ENCODE assay signal across 11 cellular contexts in the genomic region with DNA sequence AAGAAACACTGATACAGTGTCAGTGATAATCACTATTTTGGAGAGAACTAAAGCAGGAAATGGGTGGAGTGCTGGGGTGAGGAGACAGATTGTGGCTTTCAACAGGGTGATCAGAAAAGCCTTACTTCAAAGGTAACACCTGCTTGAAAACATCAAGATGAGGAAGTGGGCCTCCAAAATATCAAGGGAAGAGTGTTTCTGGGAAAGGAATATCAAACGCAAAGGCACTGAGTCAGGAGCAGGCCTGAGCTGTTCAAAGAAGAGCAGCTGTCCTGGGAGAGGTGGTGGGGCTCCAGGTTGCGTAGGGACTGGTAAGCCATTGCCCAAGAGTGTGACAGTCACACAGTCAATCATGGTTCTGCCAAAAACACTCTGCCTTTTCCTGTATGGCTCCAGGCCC. TPM values are rescaled to one million over a fixed set of nuclear protein-coding genes. Genes with fewer than 3 reads are reported as not detected.
DNase-seq lines count a peak whose midpoint lies in the region; ATAC-seq, FAIRE-seq and TF ChIP-seq lines count a peak whose summit lies in the region.
"Had no signal": no experiment of that assay in that cellular context is flagged by ENCODE, and none has a peak within 500 bp of the region (broad histone marks: within the 10 kb centered on the region; RNA-seq: fewer than 3 reads in every experiment).

No MANE protein-coding gene starts in this region.

- CTCF ChIA-PET in Caco-2 (lab: Charles Lee): no interaction called here

- no peaks in the 10 kb centered on the region for H3K9me3 Mint-ChIP-seq in activated naive CD4-positive, alpha-beta T cell treated with anti-CD3 and anti-CD28 coated beads, Interleukin-2, amount 50 U/mL, for 24 hours
- H3K9me3 Mint-ChIP-seq in Caco-2 (ENCODE audit: unreplicated experiment): no peaks in the 10 kb centered on the region

- H3K4me3 Mint-ChIP-seq in activated naive CD4-positive, alpha-beta T cell treated with anti-CD3 and anti-CD28 coated beads, Interleukin-2, amount 50 U/mL, for 24 hours: peak overlapping the region; percentile 59
- H3K4me3 Mint-ChIP-seq in Caco-2 (ENCODE audit: unreplicated experiment): no peak overlapping the region

- peak; percentile 33 for FAIRE-seq in GM18507 (lab: Jason Lieb, UNC)

- no peaks in the 10 kb centered on the region for H3K27me3 ChIP-seq in skeletal muscle tissue (ENCODE audit: control insufficient read depth in 3 of 3, insufficient read depth in 3 of 3, low read length in 3 of 3)
- no peaks in the 10 kb centered on the region for H3K27me3 ChIP-seq in Caco-2 (replicated peaks; ENCODE audit: control insufficient read depth, insufficient read depth, low read length)

- H3K27me3 Mint-ChIP-seq in activated naive CD4-positive, alpha-beta T cell treated with anti-CD3 and anti-CD28 coated beads, Interleukin-2, amount 50 U/mL, for 24 hours: no peaks in the 10 kb centered on the region
- H3K27me3 Mint-ChIP-seq in Caco-2 (ENCODE audit: insufficient read depth, unreplicated experiment): no peaks in the 10 kb centered on the region

- BruUV-seq in Caco-2 (replicated peaks; lab: Mats Ljungman, UMichigan): no TSS peak

- H3K36me3 ChIP-seq in skeletal muscle tissue (ENCODE audit: control insufficient read depth in 3 of 3, insufficient read depth in 3 of 3, low read length in 3 of 3) (no peaks in the 10 kb centered on the region), Caco-2 (ENCODE audit: control insufficient read depth, insufficient read depth, low read length) (no peaks in the 10 kb centered on the region)

- peaks cover 5 to 7% (median 6%) of the 10 kb centered on the region in 3 donors for H3K4me1 ChIP-seq in skeletal muscle tissue (ENCODE audit: control insufficient read depth in 3 of 3, insufficient read depth in 3 of 3, low read length in 3 of 3)
- H3K4me1 ChIP-seq in Caco-2: peaks cover 38% of the 10 kb centered on the region

- intact Hi-C loops in Caco-2 (cut with micrococcal nuclease; ENCODE audit: unreplicated experiment): no loop called here

- ATAC-seq in activated CD4-positive, CD25-positive, alpha-beta regulatory T cell treated with anti-CD3 and anti-CD28 coated beads, Interleukin-2, amount 50 U/mL, for 24 hours: peak; percentile 65 to 70
- ATAC-seq in GM21825 (IDR thresholded peaks at IDR 0.05; ENCODE audit: unreplicated experiment) (no peak), GM18868 (IDR thresholded peaks at IDR 0.05; ENCODE audit: unreplicated experiment) (no peak)
- ATAC-seq: Panc1 had no signal

- POLR2A ChIA-PET in Caco-2 (lab: Charles Lee): no interaction called here

- H3K27ac Mint-ChIP-seq in activated naive CD4-positive, alpha-beta T cell treated with anti-CD3 and anti-CD28 coated beads, Interleukin-2, amount 50 U/mL, for 24 hours: peak overlapping the region; percentile 98
- H3K27ac Mint-ChIP-seq in Caco-2 (ENCODE audit: unreplicated experiment): no peak overlapping the region

- H3K36me3 Mint-ChIP-seq in activated naive CD4-positive, alpha-beta T cell treated with anti-CD3 and anti-CD28 coated beads, Interleukin-2, amount 50 U/mL, for 24 hours: no peaks in the 10 kb centered on the region
- no peaks in the 10 kb centered on the region for H3K36me3 Mint-ChIP-seq in Caco-2 (ENCODE audit: insufficient read depth, unreplicated experiment)

- no peak overlapping the region for H3K9ac ChIP-seq in skeletal muscle tissue (ENCODE audit: low read depth in 1 of 3, low read length in 3 of 3)

- H3K9me3 ChIP-seq in skeletal muscle tissue (ENCODE audit: control insufficient read depth in 3 of 3, low read length in 3 of 3) (no peaks in the 10 kb centered on the region), Caco-2 (no peaks in the 10 kb centered on the region)

- peaks cover 95% of the 10 kb centered on the region for H3K4me1 Mint-ChIP-seq in activated naive CD4-positive, alpha-beta T cell treated with anti-CD3 and anti-CD28 coated beads, Interleukin-2, amount 50 U/mL, for 24 hours
- peaks cover 23% of the 10 kb centered on the region for H3K4me1 Mint-ChIP-seq in Caco-2 (ENCODE audit: low read depth, unreplicated experiment)

- H3K27ac ChIP-seq in skeletal muscle tissue (ENCODE audit: low read depth, low read length): peak overlapping the region; percentile 66
- H3K27ac ChIP-seq: epithelial cell of prostate had no signal

- no peak for TF ChIP-seq CTCF in Caco-2 (IDR thresholded peaks at IDR 0.05; ENCODE audit: insufficient read depth in 1 of 2, low read depth in 1 of 2, low read length in 1 of 2, severe bottlenecking in 1 of 2, unreplicated experiment in 1 of 2)

- DNase-seq in GM18507 (ENCODE audit: extremely low spot score, insufficient read length, low read depth): no peak
- no peak for DNase-seq in Caco-2
- DNase-seq in NCI-H187 (lab: John Stamatoyannopoulos, UW): no peak
- DNase-seq: MV-4-11 had no signal

- H3K4me3 ChIP-seq in skeletal muscle tissue (ENCODE audit: low read length in 3 of 3): no peak overlapping the region
- no peak overlapping the region for H3K4me3 ChIP-seq in Caco-2 (ENCODE audit: low read depth, low read length)

RNA-seq across cellular contexts. Expression of gene ATP1A1, which starts 47.1 kb away (rescaled TPM):
- total RNA-seq in skeletal muscle tissue: 74.1 TPM
- 479 and 508 TPM in 2 replicates for total RNA-seq in Caco-2 (2022)

Comparison
In these comparisons a context has a peak if more than half of its experiments do, and no peak if none do; other contexts are left out.
1. ATAC-seq: peak in activated CD4-positive, CD25-positive, alpha-beta regulatory T cell treated with anti-CD3 and anti-CD28 coated beads, Interleukin-2, amount 50 U/mL, for 24 hours (2 of 2); none in GM21825 (single experiment) and GM18868 (single experiment).